In the genomic region with DNA sequence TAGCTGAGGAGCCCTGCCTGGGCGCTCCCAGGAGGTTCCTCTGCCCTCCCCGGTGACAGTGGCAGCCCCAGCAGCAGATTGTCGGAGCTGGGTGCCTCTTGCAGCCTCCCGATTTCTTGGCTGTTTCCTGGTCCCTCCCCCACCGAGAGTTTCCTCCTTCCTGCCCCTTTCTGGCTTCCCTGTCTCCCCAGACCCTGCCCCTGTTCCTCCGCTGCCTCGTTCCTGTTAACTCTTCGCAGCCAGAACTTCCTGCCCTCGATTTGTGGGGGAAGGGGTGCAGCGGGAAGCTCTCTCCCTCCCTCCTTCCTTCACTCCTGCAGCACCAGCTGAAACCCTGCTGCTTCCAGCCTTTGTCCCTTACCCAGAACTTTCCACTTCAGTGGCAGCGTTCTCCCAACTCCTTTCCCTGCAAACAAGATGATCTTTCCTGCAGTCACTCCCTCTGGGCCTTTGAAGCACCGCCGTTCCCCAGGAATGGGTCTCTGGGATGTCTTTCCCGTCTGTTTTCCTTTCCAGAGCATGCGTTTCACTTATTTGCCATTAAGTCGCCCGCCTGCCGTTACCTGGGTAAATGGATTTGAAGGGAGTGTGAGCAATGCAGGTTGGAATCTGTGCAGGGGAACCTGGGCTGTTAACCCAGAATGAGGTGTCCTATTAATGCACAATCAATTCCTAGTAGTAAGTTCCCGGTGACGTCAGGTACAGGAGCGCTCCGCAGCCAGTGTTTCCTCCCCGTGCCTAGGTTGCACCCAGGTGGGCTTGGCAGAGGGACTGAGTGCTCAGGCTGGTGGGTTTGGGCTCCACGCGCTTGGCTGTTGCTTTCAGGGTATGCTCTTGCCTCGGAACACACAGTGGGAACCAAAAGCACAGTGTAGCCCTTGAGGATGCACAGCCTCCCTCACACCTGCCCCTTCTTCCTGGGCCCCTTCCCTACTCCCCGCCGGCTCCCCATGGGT, we compare ENCODE assay signal across 1 cellular context.
TF ChIP-seq lines count a peak whose summit lies in the region.

No MANE protein-coding gene starts in this region.

TF ChIP-seq in HEK293, 187 proteins besides CTCF, POLR2A, EP300 and RAD21 (continued from another document):
- TF ChIP-seq, protein P1, sequence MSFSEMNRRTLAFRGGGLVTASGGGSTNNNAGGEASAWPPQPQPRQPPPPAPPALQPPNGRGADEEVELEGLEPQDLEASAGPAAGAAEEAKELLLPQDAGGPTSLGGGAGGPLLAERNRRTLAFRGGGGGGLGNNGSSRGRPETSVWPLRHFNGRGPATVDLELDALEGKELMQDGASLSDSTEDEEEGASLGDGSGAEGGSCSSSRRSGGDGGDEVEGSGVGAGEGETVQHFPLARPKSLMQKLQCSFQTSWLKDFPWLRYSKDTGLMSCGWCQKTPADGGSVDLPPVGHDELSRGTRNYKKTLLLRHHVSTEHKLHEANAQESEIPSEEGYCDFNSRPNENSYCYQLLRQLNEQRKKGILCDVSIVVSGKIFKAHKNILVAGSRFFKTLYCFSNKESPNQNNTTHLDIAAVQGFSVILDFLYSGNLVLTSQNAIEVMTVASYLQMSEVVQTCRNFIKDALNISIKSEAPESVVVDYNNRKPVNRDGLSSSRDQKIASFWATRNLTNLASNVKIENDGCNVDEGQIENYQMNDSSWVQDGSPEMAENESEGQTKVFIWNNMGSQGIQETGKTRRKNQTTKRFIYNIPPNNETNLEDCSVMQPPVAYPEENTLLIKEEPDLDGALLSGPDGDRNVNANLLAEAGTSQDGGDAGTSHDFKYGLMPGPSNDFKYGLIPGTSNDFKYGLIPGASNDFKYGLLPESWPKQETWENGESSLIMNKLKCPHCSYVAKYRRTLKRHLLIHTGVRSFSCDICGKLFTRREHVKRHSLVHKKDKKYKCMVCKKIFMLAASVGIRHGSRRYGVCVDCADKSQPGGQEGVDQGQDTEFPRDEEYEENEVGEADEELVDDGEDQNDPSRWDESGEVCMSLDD (tag by site-specific recombination; IDR thresholded peaks at IDR 0.05) = no peak
- TF ChIP-seq ZIC2 (tag by site-specific recombination; IDR thresholded peaks at IDR 0.05) (peak; percentile 36), GLIS2 (tag by site-specific recombination; IDR thresholded peaks at IDR 0.05) (no peak), ZNF16 (tag by site-specific recombination; IDR thresholded peaks at IDR 0.05; ENCODE audit: low read depth) (no peak), ZNF132 (tag by site-specific recombination; IDR thresholded peaks at IDR 0.05; ENCODE audit: borderline replicate concordance) (no peak), ZNF423 (tag by site-specific recombination; IDR thresholded peaks at IDR 0.05) (no peak), ZNF114 (tag by site-specific recombination; IDR thresholded peaks at IDR 0.05) (no peak), ZNF544 (tag by site-specific recombination; IDR thresholded peaks at IDR 0.05) (no peak), ZFP3 (tag by site-specific recombination; IDR thresholded peaks at IDR 0.05; ENCODE audit: low read depth) (no peak), SP2 (tag by site-specific recombination; IDR thresholded peaks at IDR 0.05) (peak; percentile 14; the same call in 1 of the 2 replicates), SP3 (tag by site-specific recombination; IDR thresholded peaks at IDR 0.05) (no peak)
- TF ChIP-seq, protein P2, sequence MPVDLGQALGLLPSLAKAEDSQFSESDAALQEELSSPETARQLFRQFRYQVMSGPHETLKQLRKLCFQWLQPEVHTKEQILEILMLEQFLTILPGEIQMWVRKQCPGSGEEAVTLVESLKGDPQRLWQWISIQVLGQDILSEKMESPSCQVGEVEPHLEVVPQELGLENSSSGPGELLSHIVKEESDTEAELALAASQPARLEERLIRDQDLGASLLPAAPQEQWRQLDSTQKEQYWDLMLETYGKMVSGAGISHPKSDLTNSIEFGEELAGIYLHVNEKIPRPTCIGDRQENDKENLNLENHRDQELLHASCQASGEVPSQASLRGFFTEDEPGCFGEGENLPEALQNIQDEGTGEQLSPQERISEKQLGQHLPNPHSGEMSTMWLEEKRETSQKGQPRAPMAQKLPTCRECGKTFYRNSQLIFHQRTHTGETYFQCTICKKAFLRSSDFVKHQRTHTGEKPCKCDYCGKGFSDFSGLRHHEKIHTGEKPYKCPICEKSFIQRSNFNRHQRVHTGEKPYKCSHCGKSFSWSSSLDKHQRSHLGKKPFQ (tag by site-specific recombination; IDR thresholded peaks at IDR 0.05) = no peak
